ENCODE assay signal across 1 cellular context in genomic region chr18:54187372-54187771, GRCh38.
TF ChIP-seq lines count a peak whose summit lies in the region.

No MANE protein-coding gene starts in this region.

TF ChIP-seq in GM23338, 12 proteins besides CTCF, POLR2A, EP300 and RAD21 (continued from another document):
- TF ChIP-seq, protein P1, sequence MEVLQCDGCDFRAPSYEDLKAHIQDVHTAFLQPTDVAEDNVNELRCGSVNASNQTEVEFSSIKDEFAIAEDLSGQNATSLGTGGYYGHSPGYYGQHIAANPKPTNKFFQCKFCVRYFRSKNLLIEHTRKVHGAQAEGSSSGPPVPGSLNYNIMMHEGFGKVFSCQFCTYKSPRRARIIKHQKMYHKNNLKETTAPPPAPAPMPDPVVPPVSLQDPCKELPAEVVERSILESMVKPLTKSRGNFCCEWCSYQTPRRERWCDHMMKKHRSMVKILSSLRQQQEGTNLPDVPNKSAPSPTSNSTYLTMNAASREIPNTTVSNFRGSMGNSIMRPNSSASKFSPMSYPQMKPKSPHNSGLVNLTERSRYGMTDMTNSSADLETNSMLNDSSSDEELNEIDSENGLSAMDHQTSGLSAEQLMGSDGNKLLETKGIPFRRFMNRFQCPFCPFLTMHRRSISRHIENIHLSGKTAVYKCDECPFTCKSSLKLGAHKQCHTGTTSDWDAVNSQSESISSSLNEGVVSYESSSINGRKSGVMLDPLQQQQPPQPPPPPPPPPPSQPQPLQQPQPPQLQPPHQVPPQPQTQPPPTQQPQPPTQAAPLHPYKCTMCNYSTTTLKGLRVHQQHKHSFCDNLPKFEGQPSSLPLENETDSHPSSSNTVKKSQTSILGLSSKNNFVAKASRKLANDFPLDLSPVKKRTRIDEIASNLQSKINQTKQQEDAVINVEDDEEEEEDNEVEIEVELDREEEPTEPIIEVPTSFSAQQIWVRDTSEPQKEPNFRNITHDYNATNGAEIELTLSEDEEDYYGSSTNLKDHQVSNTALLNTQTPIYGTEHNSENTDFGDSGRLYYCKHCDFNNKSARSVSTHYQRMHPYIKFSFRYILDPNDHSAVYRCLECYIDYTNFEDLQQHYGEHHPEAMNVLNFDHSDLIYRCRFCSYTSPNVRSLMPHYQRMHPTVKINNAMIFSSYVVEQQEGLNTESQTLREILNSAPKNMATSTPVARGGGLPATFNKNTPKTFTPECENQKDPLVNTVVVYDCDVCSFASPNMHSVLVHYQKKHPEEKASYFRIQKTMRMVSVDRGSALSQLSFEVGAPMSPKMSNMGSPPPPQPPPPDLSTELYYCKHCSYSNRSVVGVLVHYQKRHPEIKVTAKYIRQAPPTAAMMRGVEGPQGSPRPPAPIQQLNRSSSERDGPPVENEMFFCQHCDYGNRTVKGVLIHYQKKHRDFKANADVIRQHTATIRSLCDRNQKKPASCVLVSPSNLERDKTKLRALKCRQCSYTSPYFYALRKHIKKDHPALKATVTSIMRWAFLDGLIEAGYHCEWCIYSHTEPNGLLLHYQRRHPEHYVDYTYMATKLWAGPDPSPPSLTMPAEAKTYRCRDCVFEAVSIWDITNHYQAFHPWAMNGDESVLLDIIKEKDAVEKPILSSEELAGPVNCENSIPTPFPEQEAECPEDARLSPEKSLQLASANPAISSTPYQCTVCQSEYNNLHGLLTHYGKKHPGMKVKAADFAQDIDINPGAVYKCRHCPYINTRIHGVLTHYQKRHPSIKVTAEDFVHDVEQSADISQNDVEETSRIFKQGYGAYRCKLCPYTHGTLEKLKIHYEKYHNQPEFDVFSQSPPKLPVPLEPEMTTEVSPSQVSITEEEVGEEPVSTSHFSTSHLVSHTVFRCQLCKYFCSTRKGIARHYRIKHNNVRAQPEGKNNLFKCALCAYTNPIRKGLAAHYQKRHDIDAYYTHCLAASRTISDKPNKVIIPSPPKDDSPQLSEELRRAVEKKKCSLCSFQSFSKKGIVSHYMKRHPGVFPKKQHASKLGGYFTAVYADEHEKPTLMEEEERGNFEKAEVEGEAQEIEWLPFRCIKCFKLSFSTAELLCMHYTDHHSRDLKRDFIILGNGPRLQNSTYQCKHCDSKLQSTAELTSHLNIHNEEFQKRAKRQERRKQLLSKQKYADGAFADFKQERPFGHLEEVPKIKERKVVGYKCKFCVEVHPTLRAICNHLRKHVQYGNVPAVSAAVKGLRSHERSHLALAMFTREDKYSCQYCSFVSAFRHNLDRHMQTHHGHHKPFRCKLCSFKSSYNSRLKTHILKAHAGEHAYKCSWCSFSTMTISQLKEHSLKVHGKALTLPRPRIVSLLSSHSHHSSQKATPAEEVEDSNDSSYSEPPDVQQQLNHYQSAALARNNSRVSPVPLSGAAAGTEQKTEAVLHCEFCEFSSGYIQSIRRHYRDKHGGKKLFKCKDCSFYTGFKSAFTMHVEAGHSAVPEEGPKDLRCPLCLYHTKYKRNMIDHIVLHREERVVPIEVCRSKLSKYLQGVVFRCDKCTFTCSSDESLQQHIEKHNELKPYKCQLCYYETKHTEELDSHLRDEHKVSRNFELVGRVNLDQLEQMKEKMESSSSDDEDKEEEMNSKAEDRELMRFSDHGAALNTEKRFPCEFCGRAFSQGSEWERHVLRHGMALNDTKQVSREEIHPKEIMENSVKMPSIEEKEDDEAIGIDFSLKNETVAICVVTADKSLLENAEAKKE (CRISPR knock-in tag; IDR thresholded peaks at IDR 0.05), result no peak
- TF ChIP-seq STAT1 (IDR thresholded peaks at IDR 0.05; ENCODE audit: unreplicated experiment) (no peak), JUNB (IDR thresholded peaks at IDR 0.05; ENCODE audit: unreplicated experiment) (no peak), EZH2 (IDR thresholded peaks at IDR 0.05; ENCODE audit: low read depth, unreplicated experiment) (no peak)
